21 cellular contexts compared by ENCODE assay signal in the genomic region with DNA sequence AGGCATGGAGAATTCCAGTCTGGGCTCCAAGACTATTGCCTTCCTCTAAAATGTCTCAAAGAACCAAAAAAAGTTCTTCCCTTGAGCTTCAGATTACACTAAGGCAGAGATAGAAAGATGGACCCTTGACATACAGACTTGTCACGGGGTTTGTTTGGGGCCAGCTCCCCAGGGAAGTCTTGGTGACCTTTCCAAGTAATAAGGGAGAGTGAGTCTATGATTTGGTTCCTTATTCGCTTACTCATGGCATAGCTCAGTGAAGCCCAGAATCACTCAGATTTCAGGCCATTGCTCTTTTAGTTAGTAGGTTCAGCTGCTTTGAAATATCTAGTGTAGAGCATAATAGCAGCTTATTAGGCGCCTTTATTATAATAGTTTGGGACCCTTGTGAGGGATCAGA.
"Had no signal": no experiment of that assay in that cellular context is flagged by ENCODE, and none has a peak within 500 bp of the region (broad histone marks: within the 10 kb centered on the region; RNA-seq: fewer than 3 reads in every experiment).

No MANE protein-coding gene starts in this region.

- H3K27me3 Mint-ChIP-seq: activated naive CD4-positive, alpha-beta T cell treated with anti-CD3 and anti-CD28 coated beads, Interleukin-2, amount 10 ng/mL, durations not matched to agents 7 days and 5 days; activated naive CD8-positive, alpha-beta T cell treated with anti-CD3 and anti-CD28 coated beads, Interleukin-2, amount 50 U/mL, for 24 hours had no signal

- H3K27ac ChIP-seq: left ventricle myocardium inferior, right lobe of liver, SK-N-MC, tibial artery, VCaP had no signal

- H3K4me1 Mint-ChIP-seq: neural crest cell had no signal

- H3K4me3 Mint-ChIP-seq: activated CD8-positive, alpha-beta T cell treated with anti-CD3 and anti-CD28 coated beads, Interleukin-2, amount 10 ng/mL, durations not matched to agents 7 days and 5 days; activated naive CD4-positive, alpha-beta T cell treated with anti-CD3 and anti-CD28 coated beads, Interleukin-2, amount 10 ng/mL, durations not matched to agents 7 days and 5 days; activated naive CD8-positive, alpha-beta T cell treated with anti-CD3 and anti-CD28 coated beads, Interleukin-2, amount 50 U/mL, for 24 hours; neural crest cell had no signal

- DNase-seq: activated CD4-positive, alpha-beta T cell treated with anti-CD3 and anti-CD28 coated beads for 1 hour; activated CD4-positive, alpha-beta T cell treated with anti-CD3 and anti-CD28 coated beads, Interleukin-2, amount 50 U/mL, for 1 hour; activated CD8-positive, alpha-beta T cell treated with anti-CD3 and anti-CD28 coated beads, Interleukin-2, amount 10 ng/mL, durations not matched to agents 7 days and 5 days; activated effector memory CD4-positive, alpha-beta T cell treated with Interleukin-2 at 50 U/mL for 16 hours; activated naive CD4-positive, alpha-beta T cell treated with anti-CD3 and anti-CD28 coated beads, Interleukin-2, amount 10 ng/mL, durations not matched to agents 7 days and 5 days; activated naive CD8-positive, alpha-beta T cell treated with anti-CD3 and anti-CD28 coated beads, Interleukin-2, amount 50 U/mL, for 24 hours; activated T-cell treated with anti-CD3 and anti-CD28 coated beads, Interleukin-2, amount 50 U/mL, for 1 hour; gastrocnemius medialis; head of caudate nucleus; hypothalamus; left ventricle myocardium inferior; midbrain; occipital lobe; right lobe of liver; stimulated activated CD4-positive, alpha-beta T cell treated with anti-CD3 and anti-CD28 coated beads, Interleukin-2, amount 100 ng/mL, for 48 hours; stimulated activated CD8-positive, alpha-beta memory T cell treated with anti-CD3 and anti-CD28 coated beads, Interleukin-4, amount 100 ng/mL, for 48 hours; stimulated activated naive CD8-positive, alpha-beta T cell treated with anti-CD3 and anti-CD28 coated beads, Interleukin-15, Interleukin-2, amounts not matched to agents 100 U/mL and 50 U/mL, for 24 hours; tibial artery had no signal

- H3K27me3 ChIP-seq: gastrocnemius medialis, right lobe of liver, tibial artery had no signal

- ATAC-seq: activated CD8-positive, alpha-beta T cell treated with anti-CD3 and anti-CD28 coated beads, Interleukin-2, amount 10 ng/mL, durations not matched to agents 7 days and 5 days; activated naive CD8-positive, alpha-beta T cell treated with anti-CD3 and anti-CD28 coated beads, Interleukin-2, amount 50 U/mL, for 24 hours; right lobe of liver; stimulated activated naive CD8-positive, alpha-beta T cell treated with anti-CD3 and anti-CD28 coated beads, Interleukin-15, Interleukin-2, amounts not matched to agents 100 U/mL and 50 U/mL, for 24 hours had no signal

- H3K27ac Mint-ChIP-seq: activated CD8-positive, alpha-beta T cell treated with anti-CD3 and anti-CD28 coated beads, Interleukin-2, amount 10 ng/mL, durations not matched to agents 7 days and 5 days; activated naive CD4-positive, alpha-beta T cell treated with anti-CD3 and anti-CD28 coated beads, Interleukin-2, amount 10 ng/mL, durations not matched to agents 7 days and 5 days; activated naive CD8-positive, alpha-beta T cell treated with anti-CD3 and anti-CD28 coated beads, Interleukin-2, amount 50 U/mL, for 24 hours had no signal

- H3K4me3 ChIP-seq: gastrocnemius medialis, left ventricle myocardium inferior, right lobe of liver, SK-N-MC, tibial artery had no signal
